In genomic region chr7:92833766-92834605, GRCh38 we compare ENCODE assay signal across 1 cellular context.
TF ChIP-seq lines count a peak whose summit lies in the region.

No MANE protein-coding gene starts in this region.

TF ChIP-seq in SK-N-SH treated with all-trans-retinoic acid at 6 μM for 48 hours, 23 proteins besides CTCF, POLR2A, EP300 and RAD21 (continued from another document):
- TF ChIP-seq TSHZ2 (CRISPR knock-in tag; IDR thresholded peaks at IDR 0.05) (peak; percentile 44; the same call in 1 of the 2 replicates), ZC3H10 (CRISPR knock-in tag; IDR thresholded peaks at IDR 0.05) (no peak), TCF4 (CRISPR knock-in tag; IDR thresholded peaks at IDR 0.05; ENCODE audit: borderline replicate concordance) (no peak), CREB5 (CRISPR knock-in tag; IDR thresholded peaks at IDR 0.05; ENCODE audit: low read depth) (peak; percentile 36; the same call in 1 of the 2 replicates), ISL1 (CRISPR knock-in tag; IDR thresholded peaks at IDR 0.05) (no peak), OSR1 (CRISPR knock-in tag; IDR thresholded peaks at IDR 0.05) (no peak), BACH2 (CRISPR knock-in tag; IDR thresholded peaks at IDR 0.05; ENCODE audit: borderline replicate concordance) (no peak), PPARA (CRISPR knock-in tag; IDR thresholded peaks at IDR 0.05; ENCODE audit: borderline replicate concordance) (no peak), ARNTL (CRISPR knock-in tag; IDR thresholded peaks at IDR 0.05; ENCODE audit: borderline replicate concordance, low read depth) (no peak), ZNF565 (CRISPR knock-in tag; conservative IDR thresholded peaks at IDR 0.05; ENCODE audit: low read depth) (no peak), ZNF8 (CRISPR knock-in tag; IDR thresholded peaks at IDR 0.05) (no peak), SNAI2 (CRISPR knock-in tag; IDR thresholded peaks at IDR 0.05) (no peak), CSDC2 (CRISPR knock-in tag; IDR thresholded peaks at IDR 0.05) (no peak)
